In the genomic region with DNA sequence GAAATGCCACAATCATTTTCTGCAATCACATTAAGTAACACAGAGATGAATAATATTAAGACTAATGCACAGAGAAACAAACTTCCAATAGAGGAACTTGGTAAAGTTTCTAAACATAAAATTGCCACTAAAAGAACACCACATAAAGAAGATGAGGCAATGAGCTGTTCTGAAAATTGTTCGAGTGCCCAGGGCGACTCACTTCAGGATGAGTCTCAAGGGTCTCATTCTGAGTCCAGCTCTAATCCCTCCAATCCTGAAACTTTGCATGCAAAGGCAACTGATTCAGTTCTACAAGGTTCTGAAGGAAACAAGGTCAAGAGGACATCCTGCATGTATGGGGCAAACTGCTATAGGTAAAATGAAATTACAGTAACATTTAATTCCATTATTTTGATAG, we compare ENCODE assay signal across 16 cellular contexts.
DNase-seq lines count a peak whose midpoint lies in the region; ATAC-seq lines count a peak whose summit lies in the region.
"Had no signal": no experiment of that assay in that cellular context is flagged by ENCODE, and none has a peak within 500 bp of the region (broad histone marks: within the 10 kb centered on the region; RNA-seq: fewer than 3 reads in every experiment).

No MANE protein-coding gene starts in this region.

- no peak overlapping the region for H3K4me3 Mint-ChIP-seq in activated T-cell treated with anti-CD3 and anti-CD28 coated beads, Interleukin-2, amount 50 U/mL, for 72 hours
- no peak overlapping the region for H3K4me3 Mint-ChIP-seq in activated T-cell treated with anti-CD3 and anti-CD28 coated beads, Interleukin-2, amount 50 U/mL, for 24 hours
- H3K4me3 Mint-ChIP-seq in dendritic cell treated with granulocyte-macrophage colony-stimulating factor and Interleukin-4, amounts not matched to agents 40 ng/mL and 50 ng/mL, for 4 days: no peak overlapping the region
- H3K4me3 Mint-ChIP-seq: activated T-helper 17 cell treated with anti-CD3 and anti-CD28 coated beads, Interleukin-2, amount 50 U/mL, for 72 hours; stimulated activated naive CD8-positive, alpha-beta T cell treated with anti-CD3 and anti-CD28 coated beads, Interleukin-15, amount 100 ng/mL, for 72 hours had no signal

- H3K36me3 Mint-ChIP-seq in activated T-cell treated with anti-CD3 and anti-CD28 coated beads, Interleukin-2, amount 50 U/mL, for 72 hours (ENCODE audit: insufficient read depth in 2 of 2): no peaks in the 10 kb centered on the region
- no peaks in the 10 kb centered on the region for H3K36me3 Mint-ChIP-seq in activated T-cell treated with anti-CD3 and anti-CD28 coated beads, Interleukin-2, amount 50 U/mL, for 24 hours (ENCODE audit: low read depth)
- H3K36me3 Mint-ChIP-seq in dendritic cell treated with granulocyte-macrophage colony-stimulating factor and Interleukin-4, amounts not matched to agents 40 ng/mL and 50 ng/mL, for 4 days (ENCODE audit: low read depth): no peaks in the 10 kb centered on the region

- peak; percentile 45 to 59 for ATAC-seq in activated T-cell treated with anti-CD3 and anti-CD28 coated beads, Interleukin-2, amount 50 U/mL, for 72 hours (replicated peaks in 1 of 2)
- ATAC-seq in GM19455 (IDR thresholded peaks at IDR 0.05; ENCODE audit: unreplicated experiment) (no peak), GM18519 (IDR thresholded peaks at IDR 0.05; ENCODE audit: low FRiP score, unreplicated experiment) (no peak)
- ATAC-seq: activated T-helper 17 cell treated with anti-CD3 and anti-CD28 coated beads, Interleukin-2, amount 50 U/mL, for 72 hours; stimulated activated naive CD8-positive, alpha-beta T cell treated with anti-CD3 and anti-CD28 coated beads, Interleukin-15, amount 100 ng/mL, for 72 hours had no signal

- H3K4me1 Mint-ChIP-seq in activated T-cell treated with anti-CD3 and anti-CD28 coated beads, Interleukin-2, amount 50 U/mL, for 72 hours (ENCODE audit: low read depth): no peaks in the 10 kb centered on the region
- H3K4me1 Mint-ChIP-seq in activated T-cell treated with anti-CD3 and anti-CD28 coated beads, Interleukin-2, amount 50 U/mL, for 24 hours (ENCODE audit: low read depth): peaks cover 4% of the 10 kb centered on the region
- H3K4me1 Mint-ChIP-seq in dendritic cell treated with granulocyte-macrophage colony-stimulating factor and Interleukin-4, amounts not matched to agents 40 ng/mL and 50 ng/mL, for 4 days (ENCODE audit: low read depth): peaks cover 24% of the 10 kb centered on the region
- H3K4me1 Mint-ChIP-seq: activated T-helper 17 cell treated with anti-CD3 and anti-CD28 coated beads, Interleukin-2, amount 50 U/mL, for 72 hours; stimulated activated naive CD8-positive, alpha-beta T cell treated with anti-CD3 and anti-CD28 coated beads, Interleukin-15, amount 100 ng/mL, for 72 hours had no signal

- H3K9me3 Mint-ChIP-seq in activated T-cell treated with anti-CD3 and anti-CD28 coated beads, Interleukin-2, amount 50 U/mL, for 72 hours: no peaks in the 10 kb centered on the region
- no peaks in the 10 kb centered on the region for H3K9me3 Mint-ChIP-seq in activated T-cell treated with anti-CD3 and anti-CD28 coated beads, Interleukin-2, amount 50 U/mL, for 24 hours
- H3K9me3 Mint-ChIP-seq in dendritic cell treated with granulocyte-macrophage colony-stimulating factor and Interleukin-4, amounts not matched to agents 40 ng/mL and 50 ng/mL, for 4 days: no peaks in the 10 kb centered on the region
- H3K9me3 Mint-ChIP-seq: activated T-helper 17 cell treated with anti-CD3 and anti-CD28 coated beads, Interleukin-2, amount 50 U/mL, for 72 hours; stimulated activated naive CD8-positive, alpha-beta T cell treated with anti-CD3 and anti-CD28 coated beads, Interleukin-15, amount 100 ng/mL, for 72 hours had no signal

- intact Hi-C loops in dendritic cell treated with granulocyte-macrophage colony-stimulating factor and Interleukin-4, amounts not matched to agents 40 ng/mL and 50 ng/mL, for 4 days (cut with micrococcal nuclease): loop anchor here (5.0 kb wide), 1 partner anchor 44 kb away; no protein-coding TSS in a partner anchor

- no peak for DNase-seq in activated T-cell treated with anti-CD3 and anti-CD28 coated beads, Interleukin-2, amount 50 U/mL, for 72 hours
- no peak for DNase-seq in activated T-cell treated with anti-CD3 and anti-CD28 coated beads, Interleukin-2, amount 50 U/mL, for 24 hours
- DNase-seq in NOMO-1 (lab: John Stamatoyannopoulos, UW; ENCODE audit: unreplicated experiment in 2 of 2) (peak; percentile 42 to 75), NCI-H345 treated with DMSO at 0.1 percent for 48 hours (lab: John Stamatoyannopoulos, UW; ENCODE audit: unreplicated experiment) (no peak), NCI-H2171 treated with DMSO at 0.1 percent for 48 hours (lab: John Stamatoyannopoulos, UW) (no peak)
- DNase-seq: ACHN; activated CD8-positive, alpha-beta memory T cell treated with anti-CD3 and anti-CD28 coated beads for 24 hours; midbrain; NCI-H1105; retina; stimulated activated naive CD8-positive, alpha-beta T cell treated with anti-CD3 and anti-CD28 coated beads, Interleukin-15, amount 100 ng/mL, for 72 hours; upper lobe of left lung had no signal

- no peak overlapping the region for H3K27ac Mint-ChIP-seq in activated T-cell treated with anti-CD3 and anti-CD28 coated beads, Interleukin-2, amount 50 U/mL, for 72 hours
- no peak overlapping the region for H3K27ac Mint-ChIP-seq in activated T-cell treated with anti-CD3 and anti-CD28 coated beads, Interleukin-2, amount 50 U/mL, for 24 hours
- peak overlapping the region; percentile 39 for H3K27ac Mint-ChIP-seq in dendritic cell treated with granulocyte-macrophage colony-stimulating factor and Interleukin-4, amounts not matched to agents 40 ng/mL and 50 ng/mL, for 4 days
- H3K27ac Mint-ChIP-seq: activated T-helper 17 cell treated with anti-CD3 and anti-CD28 coated beads, Interleukin-2, amount 50 U/mL, for 72 hours; stimulated activated naive CD8-positive, alpha-beta T cell treated with anti-CD3 and anti-CD28 coated beads, Interleukin-15, amount 100 ng/mL, for 72 hours had no signal

- no peaks in the 10 kb centered on the region for H3K27me3 Mint-ChIP-seq in activated T-cell treated with anti-CD3 and anti-CD28 coated beads, Interleukin-2, amount 50 U/mL, for 72 hours (ENCODE audit: low read depth)
- no peaks in the 10 kb centered on the region for H3K27me3 Mint-ChIP-seq in activated T-cell treated with anti-CD3 and anti-CD28 coated beads, Interleukin-2, amount 50 U/mL, for 24 hours
- H3K27me3 Mint-ChIP-seq in dendritic cell treated with granulocyte-macrophage colony-stimulating factor and Interleukin-4, amounts not matched to agents 40 ng/mL and 50 ng/mL, for 4 days: no peaks in the 10 kb centered on the region
- H3K27me3 Mint-ChIP-seq: activated T-helper 17 cell treated with anti-CD3 and anti-CD28 coated beads, Interleukin-2, amount 50 U/mL, for 72 hours; stimulated activated naive CD8-positive, alpha-beta T cell treated with anti-CD3 and anti-CD28 coated beads, Interleukin-15, amount 100 ng/mL, for 72 hours had no signal

Comparison
In these comparisons a context has a peak if more than half of its experiments do, and no peak if none do; other contexts are left out.
1. ATAC-seq: peak in activated T-cell treated with anti-CD3 and anti-CD28 coated beads, Interleukin-2, amount 50 U/mL, for 72 hours (2 of 2); none in GM19455 (single experiment) and GM18519 (single experiment).
2. DNase-seq: peak in NOMO-1 (2 of 2); none in activated T-cell treated with anti-CD3 and anti-CD28 coated beads, Interleukin-2, amount 50 U/mL, for 72 hours (0 of 2), activated T-cell treated with anti-CD3 and anti-CD28 coated beads, Interleukin-2, amount 50 U/mL, for 24 hours (single experiment), NCI-H345 treated with DMSO at 0.1 percent for 48 hours (single experiment) and NCI-H2171 treated with DMSO at 0.1 percent for 48 hours (single experiment).